ENCODE assay signal across 1 cellular context in the genomic region with DNA sequence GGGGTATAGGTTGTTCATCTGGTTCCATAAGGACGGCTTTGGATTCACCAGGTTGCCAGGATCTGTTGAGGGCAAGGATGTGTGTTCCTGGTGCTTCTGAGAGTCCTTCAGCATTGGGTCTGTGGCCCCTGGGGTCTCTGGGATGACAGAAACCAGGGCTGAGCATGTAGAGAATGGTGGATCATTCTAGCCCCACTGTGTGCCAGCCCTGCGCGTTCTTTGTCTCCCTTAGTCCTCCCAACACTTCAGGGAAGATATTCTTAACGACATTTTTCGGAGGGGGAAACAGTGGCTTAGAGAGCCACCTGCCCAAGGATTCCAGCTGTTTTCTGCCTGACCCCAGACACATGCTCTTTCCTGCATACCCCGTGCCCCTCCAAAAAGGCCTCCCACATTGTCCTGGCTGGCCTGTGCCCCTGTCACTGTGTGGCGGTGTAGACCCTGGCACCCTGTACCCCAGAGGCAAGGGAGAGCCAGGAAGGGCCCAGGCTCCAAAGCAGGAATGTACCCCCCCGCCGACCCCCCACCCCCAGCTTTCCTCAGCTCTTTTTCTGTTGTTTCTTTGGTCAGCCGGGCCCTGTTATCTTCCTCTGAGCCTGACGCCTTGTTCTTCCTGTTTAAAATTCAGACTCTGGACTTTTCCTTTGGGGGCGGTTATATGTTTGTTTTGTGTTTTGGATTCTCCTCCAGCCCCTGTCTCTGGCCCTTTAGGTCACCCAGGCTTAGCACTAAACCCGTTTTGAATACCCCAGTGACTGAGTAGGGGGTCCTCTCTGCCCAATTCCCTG.
TF ChIP-seq lines count a peak whose summit lies in the region.

No MANE protein-coding gene starts in this region.

TF ChIP-seq in HepG2, 621 proteins besides CTCF, POLR2A, EP300 and RAD21 (continued from another document):
- TF ChIP-seq, protein P1, sequence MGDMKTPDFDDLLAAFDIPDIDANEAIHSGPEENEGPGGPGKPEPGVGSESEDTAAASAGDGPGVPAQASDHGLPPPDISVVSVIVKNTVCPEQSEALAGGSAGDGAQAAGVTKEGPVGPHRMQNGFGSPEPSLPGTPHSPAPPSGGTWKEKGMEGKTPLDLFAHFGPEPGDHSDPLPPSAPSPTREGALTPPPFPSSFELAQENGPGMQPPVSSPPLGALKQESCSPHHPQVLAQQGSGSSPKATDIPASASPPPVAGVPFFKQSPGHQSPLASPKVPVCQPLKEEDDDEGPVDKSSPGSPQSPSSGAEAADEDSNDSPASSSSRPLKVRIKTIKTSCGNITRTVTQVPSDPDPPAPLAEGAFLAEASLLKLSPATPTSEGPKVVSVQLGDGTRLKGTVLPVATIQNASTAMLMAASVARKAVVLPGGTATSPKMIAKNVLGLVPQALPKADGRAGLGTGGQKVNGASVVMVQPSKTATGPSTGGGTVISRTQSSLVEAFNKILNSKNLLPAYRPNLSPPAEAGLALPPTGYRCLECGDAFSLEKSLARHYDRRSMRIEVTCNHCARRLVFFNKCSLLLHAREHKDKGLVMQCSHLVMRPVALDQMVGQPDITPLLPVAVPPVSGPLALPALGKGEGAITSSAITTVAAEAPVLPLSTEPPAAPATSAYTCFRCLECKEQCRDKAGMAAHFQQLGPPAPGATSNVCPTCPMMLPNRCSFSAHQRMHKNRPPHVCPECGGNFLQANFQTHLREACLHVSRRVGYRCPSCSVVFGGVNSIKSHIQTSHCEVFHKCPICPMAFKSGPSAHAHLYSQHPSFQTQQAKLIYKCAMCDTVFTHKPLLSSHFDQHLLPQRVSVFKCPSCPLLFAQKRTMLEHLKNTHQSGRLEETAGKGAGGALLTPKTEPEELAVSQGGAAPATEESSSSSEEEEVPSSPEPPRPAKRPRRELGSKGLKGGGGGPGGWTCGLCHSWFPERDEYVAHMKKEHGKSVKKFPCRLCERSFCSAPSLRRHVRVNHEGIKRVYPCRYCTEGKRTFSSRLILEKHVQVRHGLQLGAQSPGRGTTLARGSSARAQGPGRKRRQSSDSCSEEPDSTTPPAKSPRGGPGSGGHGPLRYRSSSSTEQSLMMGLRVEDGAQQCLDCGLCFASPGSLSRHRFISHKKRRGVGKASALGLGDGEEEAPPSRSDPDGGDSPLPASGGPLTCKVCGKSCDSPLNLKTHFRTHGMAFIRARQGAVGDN (CRISPR knock-in tag; IDR thresholded peaks at IDR 0.05): peak; percentile 62
- no peak for TF ChIP-seq LCORL (IDR thresholded peaks at IDR 0.05)
- peak; percentile 75 for TF ChIP-seq LCORL (CRISPR knock-in tag; IDR thresholded peaks at IDR 0.05)
- no peak for TF ChIP-seq MTA1 (CRISPR knock-in tag; IDR thresholded peaks at IDR 0.05; ENCODE audit: borderline replicate concordance)
- TF ChIP-seq, protein P2, sequence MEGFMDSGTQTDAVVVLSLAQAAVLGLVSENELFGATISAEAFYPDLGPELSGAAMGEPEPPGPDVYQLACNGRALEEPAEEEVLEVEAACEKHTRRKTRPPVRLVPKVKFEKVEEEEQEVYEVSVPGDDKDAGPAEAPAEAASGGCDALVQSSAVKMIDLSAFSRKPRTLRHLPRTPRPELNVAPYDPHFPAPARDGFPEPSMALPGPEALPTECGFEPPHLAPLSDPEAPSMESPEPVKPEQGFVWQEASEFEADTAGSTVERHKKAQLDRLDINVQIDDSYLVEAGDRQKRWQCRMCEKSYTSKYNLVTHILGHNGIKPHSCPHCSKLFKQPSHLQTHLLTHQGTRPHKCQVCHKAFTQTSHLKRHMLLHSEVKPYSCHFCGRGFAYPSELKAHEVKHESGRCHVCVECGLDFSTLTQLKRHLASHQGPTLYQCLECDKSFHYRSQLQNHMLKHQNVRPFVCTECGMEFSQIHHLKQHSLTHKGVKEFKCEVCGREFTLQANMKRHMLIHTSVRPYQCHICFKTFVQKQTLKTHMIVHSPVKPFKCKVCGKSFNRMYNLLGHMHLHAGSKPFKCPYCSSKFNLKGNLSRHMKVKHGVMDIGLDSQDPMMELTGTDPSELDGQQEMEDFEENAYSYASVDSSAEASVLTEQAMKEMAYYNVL (CRISPR knock-in tag; IDR thresholded peaks at IDR 0.05; ENCODE audit: borderline replicate concordance): 0 out of 2 replicates have a peak, but pooled peaks have one; percentile 21
- TF ChIP-seq, protein P3, sequence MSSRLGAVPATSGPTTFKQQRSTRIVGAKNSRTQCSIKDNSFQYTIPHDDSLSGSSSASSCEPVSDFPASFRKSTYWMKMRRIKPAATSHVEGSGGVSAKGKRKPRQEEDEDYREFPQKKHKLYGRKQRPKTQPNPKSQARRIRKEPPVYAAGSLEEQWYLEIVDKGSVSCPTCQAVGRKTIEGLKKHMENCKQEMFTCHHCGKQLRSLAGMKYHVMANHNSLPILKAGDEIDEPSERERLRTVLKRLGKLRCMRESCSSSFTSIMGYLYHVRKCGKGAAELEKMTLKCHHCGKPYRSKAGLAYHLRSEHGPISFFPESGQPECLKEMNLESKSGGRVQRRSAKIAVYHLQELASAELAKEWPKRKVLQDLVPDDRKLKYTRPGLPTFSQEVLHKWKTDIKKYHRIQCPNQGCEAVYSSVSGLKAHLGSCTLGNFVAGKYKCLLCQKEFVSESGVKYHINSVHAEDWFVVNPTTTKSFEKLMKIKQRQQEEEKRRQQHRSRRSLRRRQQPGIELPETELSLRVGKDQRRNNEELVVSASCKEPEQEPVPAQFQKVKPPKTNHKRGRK (CRISPR knock-in tag; IDR thresholded peaks at IDR 0.05): no peak
- peak; percentile 34; the same call in 1 of the 2 replicates for TF ChIP-seq HNF4G (IDR thresholded peaks at IDR 0.05; ENCODE audit: borderline replicate concordance, low read depth, low read length)
- TF ChIP-seq HNF4G (CRISPR knock-in tag; IDR thresholded peaks at IDR 0.05; ENCODE audit: borderline replicate concordance, low read depth): no peak
- TF ChIP-seq PHF21A (CRISPR knock-in tag; IDR thresholded peaks at IDR 0.05): peak; percentile 20; the same call in 1 of the 2 replicates
- no peak for TF ChIP-seq ZBTB8A (CRISPR knock-in tag; IDR thresholded peaks at IDR 0.05; ENCODE audit: borderline replicate concordance, low read depth)
- no peak for TF ChIP-seq ZNF350 (CRISPR knock-in tag; IDR thresholded peaks at IDR 0.05; ENCODE audit: borderline replicate concordance, low read depth)
- TF ChIP-seq, protein P4, sequence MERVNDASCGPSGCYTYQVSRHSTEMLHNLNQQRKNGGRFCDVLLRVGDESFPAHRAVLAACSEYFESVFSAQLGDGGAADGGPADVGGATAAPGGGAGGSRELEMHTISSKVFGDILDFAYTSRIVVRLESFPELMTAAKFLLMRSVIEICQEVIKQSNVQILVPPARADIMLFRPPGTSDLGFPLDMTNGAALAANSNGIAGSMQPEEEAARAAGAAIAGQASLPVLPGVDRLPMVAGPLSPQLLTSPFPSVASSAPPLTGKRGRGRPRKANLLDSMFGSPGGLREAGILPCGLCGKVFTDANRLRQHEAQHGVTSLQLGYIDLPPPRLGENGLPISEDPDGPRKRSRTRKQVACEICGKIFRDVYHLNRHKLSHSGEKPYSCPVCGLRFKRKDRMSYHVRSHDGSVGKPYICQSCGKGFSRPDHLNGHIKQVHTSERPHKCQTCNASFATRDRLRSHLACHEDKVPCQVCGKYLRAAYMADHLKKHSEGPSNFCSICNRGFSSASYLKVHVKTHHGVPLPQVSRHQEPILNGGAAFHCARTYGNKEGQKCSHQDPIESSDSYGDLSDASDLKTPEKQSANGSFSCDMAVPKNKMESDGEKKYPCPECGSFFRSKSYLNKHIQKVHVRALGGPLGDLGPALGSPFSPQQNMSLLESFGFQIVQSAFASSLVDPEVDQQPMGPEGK (CRISPR knock-in tag; IDR thresholded peaks at IDR 0.05): peak; percentile 92
- TF ChIP-seq TEAD3 (CRISPR knock-in tag; optimal IDR thresholded peaks at IDR 0.05; ENCODE audit: borderline replicate concordance): peak; percentile 24
- 0 out of 2 replicates have a peak, but pooled peaks have one; percentile 17 for TF ChIP-seq ZFX (CRISPR knock-in tag; IDR thresholded peaks at IDR 0.05; ENCODE audit: low read depth)
- 0 out of 2 replicates have a peak, but pooled peaks have one; percentile 14 for TF ChIP-seq MEF2D (CRISPR knock-in tag; IDR thresholded peaks at IDR 0.05)
- no peak for TF ChIP-seq MAF1 (CRISPR knock-in tag; IDR thresholded peaks at IDR 0.05; ENCODE audit: borderline replicate concordance)
- TF ChIP-seq, protein P5, sequence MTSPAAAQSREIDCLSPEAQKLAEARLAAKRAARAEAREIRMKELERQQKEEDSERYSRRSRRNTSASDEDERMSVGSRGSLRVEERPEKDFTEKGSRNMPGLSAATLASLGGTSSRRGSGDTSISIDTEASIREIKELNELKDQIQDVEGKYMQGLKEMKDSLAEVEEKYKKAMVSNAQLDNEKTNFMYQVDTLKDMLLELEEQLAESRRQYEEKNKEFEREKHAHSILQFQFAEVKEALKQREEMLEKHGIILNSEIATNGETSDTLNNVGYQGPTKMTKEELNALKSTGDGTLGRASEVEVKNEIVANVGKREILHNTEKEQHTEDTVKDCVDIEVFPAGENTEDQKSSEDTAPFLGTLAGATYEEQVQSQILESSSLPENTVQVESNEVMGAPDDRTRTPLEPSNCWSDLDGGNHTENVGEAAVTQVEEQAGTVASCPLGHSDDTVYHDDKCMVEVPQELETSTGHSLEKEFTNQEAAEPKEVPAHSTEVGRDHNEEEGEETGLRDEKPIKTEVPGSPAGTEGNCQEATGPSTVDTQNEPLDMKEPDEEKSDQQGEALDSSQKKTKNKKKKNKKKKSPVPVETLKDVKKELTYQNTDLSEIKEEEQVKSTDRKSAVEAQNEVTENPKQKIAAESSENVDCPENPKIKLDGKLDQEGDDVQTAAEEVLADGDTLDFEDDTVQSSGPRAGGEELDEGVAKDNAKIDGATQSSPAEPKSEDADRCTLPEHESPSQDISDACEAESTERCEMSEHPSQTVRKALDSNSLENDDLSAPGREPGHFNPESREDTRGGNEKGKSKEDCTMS (CRISPR knock-in tag; conservative IDR thresholded peaks at IDR 0.05): no peak
- TF ChIP-seq GABPB1 (CRISPR knock-in tag; IDR thresholded peaks at IDR 0.05): no peak
- TF ChIP-seq KLF13 (CRISPR knock-in tag; IDR thresholded peaks at IDR 0.05): no peak
TF ChIP-seq in HepG2: peak in this region for 9.
